Comparison of ENCODE assay signal across 11 cellular contexts in genomic region chr2:176122266-176122632, GRCh38. TPM values are rescaled to one million over a fixed set of nuclear protein-coding genes. Genes with fewer than 3 reads are reported as not detected.
DNase-seq lines count a peak whose midpoint lies in the region; ATAC-seq, FAIRE-seq and TF ChIP-seq lines count a peak whose summit lies in the region.
"Had no signal": no experiment of that assay in that cellular context is flagged by ENCODE, and none has a peak within 500 bp of the region (broad histone marks: within the 10 kb centered on the region; RNA-seq: fewer than 3 reads in every experiment).

No MANE protein-coding gene starts in this region.

- H3K27me3 ChIP-seq in ACC112 (ENCODE audit: insufficient read depth, low read length) (peaks cover 49% of the 10 kb centered on the region), endothelial cell of umbilical vein (ENCODE audit: control insufficient read depth in 2 of 2, insufficient read depth in 2 of 2, low read length in 2 of 2) (peaks cover 43 to 53% of the 10 kb centered on the region in 2 experiments), neural cell (ENCODE audit: insufficient read depth, low read depth, low read length) (peaks cover 99% of the 10 kb centered on the region)

- POLR2A ChIA-PET in endothelial cell of umbilical vein (lab: Charles Lee), result interaction anchor here (1.1 kb wide), 1 partner anchor 1141 kb away, joined by 3 read pairs; no protein-coding TSS in a partner anchor

- no peaks in the 10 kb centered on the region for H3K79me2 ChIP-seq in ACC112 (ENCODE audit: control insufficient read depth, insufficient read depth, low read length, unreplicated experiment)
- H3K79me2 ChIP-seq in endothelial cell of umbilical vein (ENCODE audit: control insufficient read depth, insufficient read depth, low read length), result no peaks in the 10 kb centered on the region
- H3K79me2 ChIP-seq in neural cell (replicated peaks; ENCODE audit: insufficient read depth, low read length), result no peaks in the 10 kb centered on the region

- in situ Hi-C loops in GM13976 (cut with MboI; ENCODE audit: low sequenced_read_pairs, unreplicated experiment), result loop anchor here (10.0 kb wide), 1 partner anchor 1033 kb away; no protein-coding TSS in a partner anchor

- peak overlapping the region; percentile 67; the same call in 1 of the 2 replicates for H3K4me3 Mint-ChIP-seq in HFFc6
- no peak overlapping the region for H3K4me3 Mint-ChIP-seq in activated CD4-positive, alpha-beta T cell treated with anti-CD3 and anti-CD28 coated beads, Interleukin-2, amount 10 ng/mL, durations not matched to agents 24 days and 14 days

- peak; percentile 76 for FAIRE-seq in endothelial cell of umbilical vein (lab: Jason Lieb, UNC)

- H3K4me1 Mint-ChIP-seq in HFFc6 (ENCODE audit: low read depth), result peaks cover 6% of the 10 kb centered on the region
- peaks cover 6% of the 10 kb centered on the region for H3K4me1 Mint-ChIP-seq in activated CD4-positive, alpha-beta T cell treated with anti-CD3 and anti-CD28 coated beads, Interleukin-2, amount 10 ng/mL, durations not matched to agents 24 days and 14 days

- H3K27ac Mint-ChIP-seq in HFFc6, result no peak overlapping the region
- H3K27ac Mint-ChIP-seq in activated CD4-positive, alpha-beta T cell treated with anti-CD3 and anti-CD28 coated beads, Interleukin-2, amount 10 ng/mL, durations not matched to agents 24 days and 14 days, result no peak overlapping the region

- no peak for TF ChIP-seq EP300 in neural cell (conservative IDR thresholded peaks at IDR 0.05; ENCODE audit: poor library complexity, severe bottlenecking)

- H3K9ac ChIP-seq in endothelial cell of umbilical vein (replicated peaks; ENCODE audit: extremely low read depth, insufficient read depth, low read length) (peak overlapping the region; percentile 17), neural cell (ENCODE audit: low read length) (no peak overlapping the region)

- H3K9me2 ChIP-seq in neural cell (ENCODE audit: insufficient read depth, low read length), result no peaks in the 10 kb centered on the region

- no peaks in the 10 kb centered on the region for H3K9me3 ChIP-seq in endothelial cell of umbilical vein (replicated peaks; ENCODE audit: control insufficient read depth, insufficient read depth, low read length)
- H3K9me3 ChIP-seq in neural cell (ENCODE audit: low read length), result peaks cover 7% of the 10 kb centered on the region

- CTCF ChIA-PET in endothelial cell of umbilical vein (lab: Charles Lee), result interaction anchor here (0.9 to 4.7 kb wide), 14 partner anchors 9 to 1040 kb away, joined by 3 to 28 read pairs (median 8); no protein-coding TSS in a partner anchor

- H3K9me3 Mint-ChIP-seq in HFFc6, result no peaks in the 10 kb centered on the region
- H3K9me3 Mint-ChIP-seq in activated CD4-positive, alpha-beta T cell treated with anti-CD3 and anti-CD28 coated beads, Interleukin-2, amount 10 ng/mL, durations not matched to agents 24 days and 14 days, result peaks cover 4% of the 10 kb centered on the region

- BruUV-seq in endothelial cell of umbilical vein (replicated peaks; lab: Mats Ljungman, UMichigan), result no TSS peak

- H3K36me3 Mint-ChIP-seq in HFFc6 (ENCODE audit: low read depth), result peaks cover 15% of the 10 kb centered on the region
- H3K36me3 Mint-ChIP-seq in activated CD4-positive, alpha-beta T cell treated with anti-CD3 and anti-CD28 coated beads, Interleukin-2, amount 10 ng/mL, durations not matched to agents 24 days and 14 days (ENCODE audit: low read depth), result peaks cover 6% of the 10 kb centered on the region

- H3K36me3 ChIP-seq in ACC112 (ENCODE audit: insufficient read depth, low read length) (no peaks in the 10 kb centered on the region), endothelial cell of umbilical vein (ENCODE audit: control insufficient read depth in 2 of 2, extremely low read depth in 1 of 2, insufficient read depth in 2 of 2, low read length in 2 of 2) (no peaks in the 10 kb centered on the region), neural cell (ENCODE audit: insufficient read depth, low read length) (no peaks in the 10 kb centered on the region)

- no peak for ATAC-seq in GM21529 (IDR thresholded peaks at IDR 0.05; ENCODE audit: unreplicated experiment)

- H3K4me3 ChIP-seq in ACC112 (ENCODE audit: low read depth, low read length), result peak overlapping the region; percentile 92
- H3K4me3 ChIP-seq in endothelial cell of umbilical vein (replicated peaks in 1 of 3; ENCODE audit: insufficient read depth in 1 of 3, low read depth in 1 of 3, low read length in 3 of 3), result peak overlapping the region; percentile 49 to 77 (median 61)
- peak overlapping the region; percentile 59 for H3K4me3 ChIP-seq in neural cell (ENCODE audit: low read length)

- H3K9me1 ChIP-seq in endothelial cell of umbilical vein (replicated peaks; ENCODE audit: control insufficient read depth, extremely low read depth, insufficient read depth, low read length), result no peaks in the 10 kb centered on the region

- dilution Hi-C loops in endothelial cell of umbilical vein (cut with MboI; ENCODE audit: extremely low pct_ligation_motif_present, low sequenced_read_pairs), result no loop called here

- TF ChIP-seq CTCF in HFFc6 (IDR thresholded peaks at IDR 0.05) (no peak), endothelial cell of umbilical vein (IDR thresholded peaks at IDR 0.05; ENCODE audit: extremely low read depth in 1 of 2, insufficient read depth in 1 of 2, low read depth in 1 of 2, low read length in 2 of 2) (peak in 1 of 2 donors; percentile 9), neural cell (IDR thresholded peaks at IDR 0.05; ENCODE audit: poor library complexity, severe bottlenecking) (no peak), GM20000 (IDR thresholded peaks at IDR 0.05; ENCODE audit: extremely low read depth, missing control alignments) (no peak), GM13976 (IDR thresholded peaks at IDR 0.05; ENCODE audit: borderline replicate concordance, control extremely low read depth, extremely low read depth, insufficient read depth, missing control alignments) (no peak)

- H3K4me1 ChIP-seq in ACC112 (ENCODE audit: control insufficient read depth, insufficient read depth, low read length, unreplicated experiment) (no peaks in the 10 kb centered on the region), endothelial cell of umbilical vein (ENCODE audit: control insufficient read depth, extremely low read depth, insufficient read depth, low read length) (peaks cover 13% of the 10 kb centered on the region)

- H2AFZ ChIP-seq in ACC112 (ENCODE audit: low read length, unreplicated experiment) (peak overlapping the region; percentile 94), endothelial cell of umbilical vein (ENCODE audit: low read depth, low read length) (peak overlapping the region; percentile 89), neural cell (ENCODE audit: low read depth, low read length) (no peak overlapping the region)

- DNase-seq in HFFc6 (no peak), endothelial cell of umbilical vein (ENCODE audit: low read depth, low spot score) (no peak), GM20000 (ENCODE audit: low spot score) (no peak), GM13976 (ENCODE audit: low spot score) (no peak)
- DNase-seq in activated CD4-positive, alpha-beta T cell treated with anti-CD3 and anti-CD28 coated beads, Interleukin-2, amount 10 ng/mL, durations not matched to agents 24 days and 14 days, result no peak
- DNase-seq: cortex of kidney; stimulated activated CD4-positive, alpha-beta T cell treated with anti-CD3 and anti-CD28 coated beads, Interleukin-12 subunit alpha, Interleukin-12 subunit beta, amount 100 ng/mL, for 4 hours had no signal

- intact Hi-C loops in endothelial cell of umbilical vein (cut with micrococcal nuclease), result no loop called here
- intact Hi-C loops in activated CD4-positive, alpha-beta T cell treated with anti-CD3 and anti-CD28 coated beads, Interleukin-2, amount 10 ng/mL, durations not matched to agents 24 days and 14 days (cut with micrococcal nuclease), result loop anchor here (2.0 kb wide), 1 partner anchor 43 kb away; no protein-coding TSS in a partner anchor

- H3K27me3 Mint-ChIP-seq in HFFc6 (ENCODE audit: insufficient read depth), result peaks cover 9% of the 10 kb centered on the region
- peaks cover 76% of the 10 kb centered on the region for H3K27me3 Mint-ChIP-seq in activated CD4-positive, alpha-beta T cell treated with anti-CD3 and anti-CD28 coated beads, Interleukin-2, amount 10 ng/mL, durations not matched to agents 24 days and 14 days

- H3K27ac ChIP-seq in ACC112 (ENCODE audit: low read depth, low read length), result no peak overlapping the region
- H3K27ac ChIP-seq in endothelial cell of umbilical vein (ENCODE audit: insufficient read depth, low read depth, low read length), result no peak overlapping the region
- H3K27ac ChIP-seq in neural cell (ENCODE audit: low read length), result no peak overlapping the region

- H3K4me2 ChIP-seq in endothelial cell of umbilical vein (ENCODE audit: insufficient read depth, low read length), result peak overlapping the region; percentile 80
- no peak overlapping the region for H3K4me2 ChIP-seq in neural cell (ENCODE audit: low read length)

- TF ChIP-seq RAD21 in neural cell (conservative IDR thresholded peaks at IDR 0.05), result no peak

- H3F3A ChIP-seq in neural cell (ENCODE audit: insufficient read depth, low read length, poor library complexity, severe bottlenecking), result no peaks in the 10 kb centered on the region

- H4K20me1 ChIP-seq in endothelial cell of umbilical vein (replicated peaks; ENCODE audit: control insufficient read depth, extremely low read depth, insufficient read depth, low read length) (no peaks in the 10 kb centered on the region), neural cell (ENCODE audit: insufficient read depth) (no peaks in the 10 kb centered on the region)

- TF ChIP-seq POLR2A in endothelial cell of umbilical vein (IDR thresholded peaks at IDR 0.05; ENCODE audit: low read depth, low read length), result no peak

RNA-seq across cellular contexts. Expression of gene HOXD9, which starts 0.3 kb away (rescaled TPM):
- total RNA-seq in HFFc6 (2021; fragmentation: NEBNext Ultra II Directional; extraction: Animal tissue kit (Norgen Biotek cat#: 25700)), result 1 to 10 TPM; 2.1 to 2.7 (median 2.4) TPM
- total RNA-seq in endothelial cell of umbilical vein, result 3.5 and 3.9 TPM in 2 replicates
- polyA plus RNA-seq in endothelial cell of umbilical vein, result 1.9 and 2.3 TPM in 2 replicates
- 1.2 and 1.9 TPM in 2 replicates for polyA plus RNA-seq in endothelial cell of umbilical vein (2011; cell fraction: cytosol; rRNA removed)
- polyA plus RNA-seq in endothelial cell of umbilical vein (2011; cell fraction: nucleus; rRNA removed), result 1.0 and 1.2 TPM in 2 replicates
- polyA plus RNA-seq in endothelial cell of umbilical vein (2012), result 3.6 and 4.5 TPM in 2 replicates
- polyA minus RNA-seq in endothelial cell of umbilical vein, result 0.40 and 0.46 TPM in 2 replicates
- 2.0 TPM for polyA minus RNA-seq in endothelial cell of umbilical vein (2011; cell fraction: cytosol; rRNA and poly(A)+ RNA removed)
- 0.53 and 1.4 TPM in 2 replicates for polyA minus RNA-seq in endothelial cell of umbilical vein (2011; cell fraction: nucleus; rRNA and poly(A)+ RNA removed)
- not detected in 2 replicates for polyA plus RNA-seq in neural cell
- not detected in 2 replicates for polyA minus RNA-seq in neural cell
- total RNA-seq in activated CD4-positive, alpha-beta T cell treated with anti-CD3 and anti-CD28 coated beads, Interleukin-2, amount 10 ng/mL, durations not matched to agents 24 days and 14 days, result not detected in 2 replicates

RNA-seq across cellular contexts. Expression of gene HOXD10, which starts 5.7 kb away (rescaled TPM):
- 10 to 100 TPM; 10.9 to 14.5 (median 12.8) TPM for total RNA-seq in HFFc6 (2021; fragmentation: NEBNext Ultra II Directional; extraction: Animal tissue kit (Norgen Biotek cat#: 25700))
- not detected in 2 replicates for total RNA-seq in endothelial cell of umbilical vein
- polyA plus RNA-seq in endothelial cell of umbilical vein (not detected in 2 replicates), neural cell (not detected in 2 replicates)
- not detected in 2 replicates for polyA plus RNA-seq in endothelial cell of umbilical vein (2011; cell fraction: cytosol; rRNA removed)
- not detected in 2 replicates for polyA plus RNA-seq in endothelial cell of umbilical vein (2011; cell fraction: nucleus; rRNA removed)
- not detected in 2 replicates for polyA plus RNA-seq in endothelial cell of umbilical vein (2012)
- polyA minus RNA-seq in endothelial cell of umbilical vein (not detected in 2 replicates), neural cell (not detected in 2 replicates)
- not detected for polyA minus RNA-seq in endothelial cell of umbilical vein (2011; cell fraction: cytosol; rRNA and poly(A)+ RNA removed)
- polyA minus RNA-seq in endothelial cell of umbilical vein (2011; cell fraction: nucleus; rRNA and poly(A)+ RNA removed), result not detected in 2 replicates
- total RNA-seq in activated CD4-positive, alpha-beta T cell treated with anti-CD3 and anti-CD28 coated beads, Interleukin-2, amount 10 ng/mL, durations not matched to agents 24 days and 14 days, result not detected in 2 replicates
- total RNA-seq: G401 had no signal

RNA-seq across cellular contexts. Expression of gene HOXD8, which starts 7.3 kb away (rescaled TPM):
- total RNA-seq in HFFc6 (2021; fragmentation: NEBNext Ultra II Directional; extraction: Animal tissue kit (Norgen Biotek cat#: 25700)), result 1 to 10 TPM; 2.3 to 5.1 (median 4.6) TPM
- 14.9 and 15.6 TPM in 2 replicates for total RNA-seq in endothelial cell of umbilical vein
- polyA plus RNA-seq in endothelial cell of umbilical vein (6.4 and 7.2 TPM in 2 replicates), neural cell (not detected in 2 replicates)
- 7.9 and 8.0 TPM in 2 replicates for polyA plus RNA-seq in endothelial cell of umbilical vein (2011; cell fraction: cytosol; rRNA removed)
- 5.3 and 7.6 TPM in 2 replicates for polyA plus RNA-seq in endothelial cell of umbilical vein (2011; cell fraction: nucleus; rRNA removed)
- 13.0 and 15.6 TPM in 2 replicates for polyA plus RNA-seq in endothelial cell of umbilical vein (2012)
- polyA minus RNA-seq in endothelial cell of umbilical vein (3.2 and 4.6 TPM in 2 replicates), neural cell (not detected in 2 replicates)
- not detected for polyA minus RNA-seq in endothelial cell of umbilical vein (2011; cell fraction: cytosol; rRNA and poly(A)+ RNA removed)
- 2.6 and 3.6 TPM in 2 replicates for polyA minus RNA-seq in endothelial cell of umbilical vein (2011; cell fraction: nucleus; rRNA and poly(A)+ RNA removed)
- not detected in 2 replicates for total RNA-seq in activated CD4-positive, alpha-beta T cell treated with anti-CD3 and anti-CD28 coated beads, Interleukin-2, amount 10 ng/mL, durations not matched to agents 24 days and 14 days

RNA-seq across cellular contexts. Expression of gene HOXD11, which starts 15.2 kb away (rescaled TPM):
- 10 to 100 TPM in 1 of 6 experiments, 1 to 10 TPM in 5; 6.0 to 10.2 (median 7.6) TPM for total RNA-seq in HFFc6 (2021; fragmentation: NEBNext Ultra II Directional; extraction: Animal tissue kit (Norgen Biotek cat#: 25700))
- total RNA-seq in endothelial cell of umbilical vein, result not detected in 2 replicates
- polyA plus RNA-seq in endothelial cell of umbilical vein, result not detected in 2 replicates
- polyA plus RNA-seq in endothelial cell of umbilical vein (2011; cell fraction: cytosol; rRNA removed), result not detected in 2 replicates
- polyA plus RNA-seq in endothelial cell of umbilical vein (2011; cell fraction: nucleus; rRNA removed), result not detected in 2 replicates
- not detected in 2 replicates for polyA plus RNA-seq in endothelial cell of umbilical vein (2012)
- not detected in 2 replicates for polyA minus RNA-seq in endothelial cell of umbilical vein
- 1.0 TPM for polyA minus RNA-seq in endothelial cell of umbilical vein (2011; cell fraction: cytosol; rRNA and poly(A)+ RNA removed)
- not detected in 2 replicates for polyA minus RNA-seq in endothelial cell of umbilical vein (2011; cell fraction: nucleus; rRNA and poly(A)+ RNA removed)
- polyA plus RNA-seq in neural cell, result not detected in 2 replicates
- polyA minus RNA-seq in neural cell, result not detected in 2 replicates
- total RNA-seq in activated CD4-positive, alpha-beta T cell treated with anti-CD3 and anti-CD28 coated beads, Interleukin-2, amount 10 ng/mL, durations not matched to agents 24 days and 14 days, result not detected in 2 replicates
- total RNA-seq: G401 had no signal

RNA-seq across cellular contexts. Expression of gene HOXD12, which starts 22.7 kb away (rescaled TPM):
- under 1 TPM in 4 of 6 experiments, not detected in 2; 0.19 to 0.36 (median 0.26) TPM for total RNA-seq in HFFc6 (2021; fragmentation: NEBNext Ultra II Directional; extraction: Animal tissue kit (Norgen Biotek cat#: 25700))
- not detected in 2 replicates for total RNA-seq in endothelial cell of umbilical vein
- polyA plus RNA-seq in endothelial cell of umbilical vein (not detected in 2 replicates), neural cell (not detected in 2 replicates)
- not detected in 2 replicates for polyA plus RNA-seq in endothelial cell of umbilical vein (2011; cell fraction: cytosol; rRNA removed)
- not detected in 2 replicates for polyA plus RNA-seq in endothelial cell of umbilical vein (2011; cell fraction: nucleus; rRNA removed)
- polyA plus RNA-seq in endothelial cell of umbilical vein (2012), result not detected in 2 replicates
- polyA minus RNA-seq in endothelial cell of umbilical vein (not detected in 2 replicates), neural cell (not detected in 2 replicates)
- not detected for polyA minus RNA-seq in endothelial cell of umbilical vein (2011; cell fraction: cytosol; rRNA and poly(A)+ RNA removed)
- polyA minus RNA-seq in endothelial cell of umbilical vein (2011; cell fraction: nucleus; rRNA and poly(A)+ RNA removed), result not detected in 2 replicates
- total RNA-seq in activated CD4-positive, alpha-beta T cell treated with anti-CD3 and anti-CD28 coated beads, Interleukin-2, amount 10 ng/mL, durations not matched to agents 24 days and 14 days, result not detected in 2 replicates
- total RNA-seq: G401 had no signal

Comparison
In these comparisons a context has a peak if more than half of its experiments do, and no peak if none do; other contexts are left out.
1. RNA of gene HOXD10, which starts 5.7 kb away (total RNA-seq): 10.9 to 14.5 TPM in HFFc6; not detected in endothelial cell of umbilical vein and not detected in activated CD4-positive, alpha-beta T cell treated with anti-CD3 and anti-CD28 coated beads, Interleukin-2, amount 10 ng/mL, durations not matched to agents 24 days and 14 days; every median in the first group is over 10 times any median in the second.
2. Peak in every context shown above with its lines, with median percentiles within 50 percentile points of each other: H3K4me3 ChIP-seq.